In the genomic region with DNA sequence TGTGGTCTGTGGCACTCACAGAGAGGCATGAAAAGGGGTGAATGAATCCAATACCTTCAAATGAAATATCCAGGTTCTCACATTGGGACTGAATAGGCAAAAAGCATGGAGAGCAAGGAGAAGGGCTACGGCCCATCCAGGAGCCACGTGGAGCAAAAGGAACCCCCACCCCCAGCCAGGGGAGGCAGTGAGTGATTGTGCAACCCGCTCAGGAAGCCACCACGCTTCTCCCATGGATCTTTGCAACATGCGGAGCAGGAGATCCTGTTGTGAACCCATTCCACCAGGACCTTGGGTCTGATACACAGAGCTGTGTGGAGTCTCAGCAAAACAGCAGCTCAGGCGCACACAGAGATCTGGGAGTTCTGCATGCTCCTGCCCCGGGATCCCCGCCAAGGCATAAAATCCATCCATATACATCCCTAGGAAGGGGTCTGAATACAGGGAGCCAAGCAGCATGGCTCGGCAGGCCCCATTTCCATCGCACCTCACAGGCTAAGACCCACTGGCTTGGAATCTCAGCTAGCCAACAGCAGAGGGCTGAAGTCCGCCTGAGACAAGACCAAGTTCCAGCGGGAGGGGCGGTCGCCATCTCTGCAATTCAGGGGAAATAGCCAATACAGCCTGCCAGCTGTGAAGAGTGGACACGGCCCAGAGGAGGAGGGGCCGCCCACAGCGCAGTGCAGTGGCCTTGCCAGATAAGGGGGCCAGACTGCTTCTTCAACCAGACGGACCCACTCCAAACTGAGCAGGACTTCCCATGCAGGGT, we compare ENCODE assay signal across 1 cellular context.
TF ChIP-seq lines count a peak whose summit lies in the region.

No MANE protein-coding gene starts in this region.

TF ChIP-seq in K562, 482 proteins besides CTCF, POLR2A, EP300 and RAD21 (continued from another document and continues in another):
- TF ChIP-seq NCOR1 (IDR thresholded peaks at IDR 0.05) (peak; percentile 61; the same call in 1 of the 2 replicates), CREM (IDR thresholded peaks at IDR 0.05; ENCODE audit: low read depth) (0 out of 2 replicates have a peak, but pooled peaks have one; percentile 23), ATF7 (IDR thresholded peaks at IDR 0.05) (peak; percentile 17; the same call in 1 of the 2 replicates), NFRKB (IDR thresholded peaks at IDR 0.05; ENCODE audit: low read depth) (no peak), BDP1 (IDR thresholded peaks at IDR 0.05; ENCODE audit: insufficient read depth, insufficient read length) (no peak), WHSC1 (IDR thresholded peaks at IDR 0.05; ENCODE audit: low read length) (no peak), HOXB6 (CRISPR knock-in tag; IDR thresholded peaks at IDR 0.05; ENCODE audit: borderline replicate concordance) (no peak), ETV5 (CRISPR knock-in tag; IDR thresholded peaks at IDR 0.05; ENCODE audit: low read depth) (no peak), ZNF133 (CRISPR knock-in tag; IDR thresholded peaks at IDR 0.05) (no peak), TEAD2 (tag; IDR thresholded peaks at IDR 0.05) (no peak), TEAD4 (IDR thresholded peaks at IDR 0.05; ENCODE audit: low read length) (peak; percentile 46; the same call in 1 of the 2 replicates), TEAD4 (CRISPR knock-in tag; IDR thresholded peaks at IDR 0.05; ENCODE audit: borderline replicate concordance) (no peak), YY1 (IDR thresholded peaks at IDR 0.05; ENCODE audit: borderline replicate concordance in 1 of 3, control insufficient read depth in 1 of 3, extremely low read depth in 1 of 3, insufficient read depth in 3 of 3, insufficient read length in 1 of 3, insufficient replicate concordance in 2 of 3, low read depth in 1 of 3, low read length in 2 of 3) (peak in 2 of 3 experiments; percentile 24 to 72), PHB2 (IDR thresholded peaks at IDR 0.05; ENCODE audit: low read depth) (no peak), HNRNPUL1 (IDR thresholded peaks at IDR 0.05; ENCODE audit: low read length) (no peak), ELF4 (CRISPR knock-in tag; IDR thresholded peaks at IDR 0.05) (no peak), FOXK1 (CRISPR knock-in tag; IDR thresholded peaks at IDR 0.05; ENCODE audit: borderline replicate concordance) (no peak), POLR2AphosphoS5 (IDR thresholded peaks at IDR 0.05; ENCODE audit: control insufficient read depth, insufficient read depth, low read depth, low read length) (peak; percentile 18; the same call in 1 of the 2 replicates), SMAD4 (CRISPR knock-in tag; conservative IDR thresholded peaks at IDR 0.05) (peak; percentile 52; the same call in 1 of the 2 replicates), ARID1B (IDR thresholded peaks at IDR 0.05) (peak; percentile 41), ESRRA (IDR thresholded peaks at IDR 0.05; ENCODE audit: borderline replicate concordance, low read depth) (no peak), MTA2 (IDR thresholded peaks at IDR 0.05; ENCODE audit: low read depth) (0 out of 2 replicates have a peak, but pooled peaks have one; percentile 15), ZNF609 (CRISPR knock-in tag; IDR thresholded peaks at IDR 0.05; ENCODE audit: borderline replicate concordance) (no peak), ZBTB26 (CRISPR knock-in tag; IDR thresholded peaks at IDR 0.05) (no peak), ZFP30 (CRISPR knock-in tag; IDR thresholded peaks at IDR 0.05; ENCODE audit: borderline replicate concordance) (no peak), KAT2B (IDR thresholded peaks at IDR 0.05; ENCODE audit: low read depth, low read length) (no peak), CBX3 (IDR thresholded peaks at IDR 0.05; ENCODE audit: borderline replicate concordance in 1 of 2, low read length in 2 of 2) (no peak), ELF1 (tag; IDR thresholded peaks at IDR 0.05) (no peak), EWSR1 (IDR thresholded peaks at IDR 0.05; ENCODE audit: borderline replicate concordance, low read depth, partially characterized antibody) (no peak), EGR1 (conservative IDR thresholded peaks at IDR 0.05) (0 out of 2 replicates have a peak, but pooled peaks have one; percentile 13), RBM17 (IDR thresholded peaks at IDR 0.05; ENCODE audit: borderline replicate concordance, low read depth, low read length) (no peak), TRIM28 (IDR thresholded peaks at IDR 0.05) (no peak), TCF7 (IDR thresholded peaks at IDR 0.05; ENCODE audit: borderline replicate concordance) (no peak), PYGO2 (tag; IDR thresholded peaks at IDR 0.05) (no peak), SP1 (CRISPR knock-in tag; IDR thresholded peaks at IDR 0.05) (no peak), NFE2L1 (tag; IDR thresholded peaks at IDR 0.05; ENCODE audit: borderline replicate concordance, low read depth) (no peak), MNT (conservative IDR thresholded peaks at IDR 0.05) (peak in 1 of 2 experiments; percentile 71; a peak in 3 of 4 replicates), MYC (IDR thresholded peaks at IDR 0.05; ENCODE audit: low read depth, low read length) (peak; percentile 85), MYC (CRISPR knock-in tag; IDR thresholded peaks at IDR 0.05; ENCODE audit: borderline replicate concordance, low read depth) (no peak), FOXK2 (conservative IDR thresholded peaks at IDR 0.05 in 1 of 2, IDR thresholded peaks at IDR 0.05 in 1 of 2; ENCODE audit: low read depth in 2 of 2) (no peak; a peak in 1 of 4 replicates), CEBPG (CRISPR knock-in tag; IDR thresholded peaks at IDR 0.05) (peak; percentile 81), CEBPG (tag; conservative IDR thresholded peaks at IDR 0.05 in 1 of 2, IDR thresholded peaks at IDR 0.05 in 1 of 2) (peak; percentile 48 to 75; a peak in 3 of 4 replicates), MAFG (tag; conservative IDR thresholded peaks at IDR 0.05) (no peak), L3MBTL2 (IDR thresholded peaks at IDR 0.05) (peak; percentile 59), KLF16 (IDR thresholded peaks at IDR 0.05) (peak; percentile 10; the same call in 1 of the 2 replicates), NFIC (IDR thresholded peaks at IDR 0.05) (peak; percentile 32; the same call in 1 of the 2 replicates)
- TF ChIP-seq, protein P1, sequence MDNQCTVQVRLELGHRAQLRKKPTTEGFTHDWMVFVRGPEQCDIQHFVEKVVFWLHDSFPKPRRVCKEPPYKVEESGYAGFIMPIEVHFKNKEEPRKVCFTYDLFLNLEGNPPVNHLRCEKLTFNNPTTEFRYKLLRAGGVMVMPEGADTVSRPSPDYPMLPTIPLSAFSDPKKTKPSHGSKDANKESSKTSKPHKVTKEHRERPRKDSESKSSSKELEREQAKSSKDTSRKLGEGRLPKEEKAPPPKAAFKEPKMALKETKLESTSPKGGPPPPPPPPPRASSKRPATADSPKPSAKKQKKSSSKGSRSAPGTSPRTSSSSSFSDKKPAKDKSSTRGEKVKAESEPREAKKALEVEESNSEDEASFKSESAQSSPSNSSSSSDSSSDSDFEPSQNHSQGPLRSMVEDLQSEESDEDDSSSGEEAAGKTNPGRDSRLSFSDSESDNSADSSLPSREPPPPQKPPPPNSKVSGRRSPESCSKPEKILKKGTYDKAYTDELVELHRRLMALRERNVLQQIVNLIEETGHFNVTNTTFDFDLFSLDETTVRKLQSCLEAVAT (IDR thresholded peaks at IDR 0.05): no peak
- TF ChIP-seq, protein P2, sequence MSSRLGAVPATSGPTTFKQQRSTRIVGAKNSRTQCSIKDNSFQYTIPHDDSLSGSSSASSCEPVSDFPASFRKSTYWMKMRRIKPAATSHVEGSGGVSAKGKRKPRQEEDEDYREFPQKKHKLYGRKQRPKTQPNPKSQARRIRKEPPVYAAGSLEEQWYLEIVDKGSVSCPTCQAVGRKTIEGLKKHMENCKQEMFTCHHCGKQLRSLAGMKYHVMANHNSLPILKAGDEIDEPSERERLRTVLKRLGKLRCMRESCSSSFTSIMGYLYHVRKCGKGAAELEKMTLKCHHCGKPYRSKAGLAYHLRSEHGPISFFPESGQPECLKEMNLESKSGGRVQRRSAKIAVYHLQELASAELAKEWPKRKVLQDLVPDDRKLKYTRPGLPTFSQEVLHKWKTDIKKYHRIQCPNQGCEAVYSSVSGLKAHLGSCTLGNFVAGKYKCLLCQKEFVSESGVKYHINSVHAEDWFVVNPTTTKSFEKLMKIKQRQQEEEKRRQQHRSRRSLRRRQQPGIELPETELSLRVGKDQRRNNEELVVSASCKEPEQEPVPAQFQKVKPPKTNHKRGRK (tag; IDR thresholded peaks at IDR 0.05): no peak
- TF ChIP-seq, protein P3, sequence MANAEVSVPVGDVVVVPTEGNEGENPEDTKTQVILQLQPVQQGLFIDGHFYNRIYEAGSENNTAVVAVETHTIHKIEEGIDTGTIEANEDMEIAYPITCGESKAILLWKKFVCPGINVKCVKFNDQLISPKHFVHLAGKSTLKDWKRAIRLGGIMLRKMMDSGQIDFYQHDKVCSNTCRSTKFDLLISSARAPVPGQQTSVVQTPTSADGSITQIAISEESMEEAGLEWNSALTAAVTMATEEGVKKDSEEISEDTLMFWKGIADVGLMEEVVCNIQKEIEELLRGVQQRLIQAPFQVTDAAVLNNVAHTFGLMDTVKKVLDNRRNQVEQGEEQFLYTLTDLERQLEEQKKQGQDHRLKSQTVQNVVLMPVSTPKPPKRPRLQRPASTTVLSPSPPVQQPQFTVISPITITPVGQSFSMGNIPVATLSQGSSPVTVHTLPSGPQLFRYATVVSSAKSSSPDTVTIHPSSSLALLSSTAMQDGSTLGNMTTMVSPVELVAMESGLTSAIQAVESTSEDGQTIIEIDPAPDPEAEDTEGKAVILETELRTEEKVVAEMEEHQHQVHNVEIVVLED (CRISPR knock-in tag; IDR thresholded peaks at IDR 0.05): no peak
- TF ChIP-seq, protein P4, sequence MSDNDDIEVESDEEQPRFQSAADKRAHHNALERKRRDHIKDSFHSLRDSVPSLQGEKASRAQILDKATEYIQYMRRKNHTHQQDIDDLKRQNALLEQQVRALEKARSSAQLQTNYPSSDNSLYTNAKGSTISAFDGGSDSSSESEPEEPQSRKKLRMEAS (CRISPR knock-in tag; IDR thresholded peaks at IDR 0.05): peak; percentile 57; the same call in 1 of the 2 replicates
- TF ChIP-seq, protein P5, sequence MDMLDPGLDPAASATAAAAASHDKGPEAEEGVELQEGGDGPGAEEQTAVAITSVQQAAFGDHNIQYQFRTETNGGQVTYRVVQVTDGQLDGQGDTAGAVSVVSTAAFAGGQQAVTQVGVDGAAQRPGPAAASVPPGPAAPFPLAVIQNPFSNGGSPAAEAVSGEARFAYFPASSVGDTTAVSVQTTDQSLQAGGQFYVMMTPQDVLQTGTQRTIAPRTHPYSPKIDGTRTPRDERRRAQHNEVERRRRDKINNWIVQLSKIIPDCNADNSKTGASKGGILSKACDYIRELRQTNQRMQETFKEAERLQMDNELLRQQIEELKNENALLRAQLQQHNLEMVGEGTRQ (CRISPR knock-in tag; IDR thresholded peaks at IDR 0.05): peak; percentile 13; the same call in 1 of the 2 replicates
